In genomic region chr4:80878218-80878617, GRCh38 we compare ENCODE assay signal across 1 cellular context.
TF ChIP-seq lines count a peak whose summit lies in the region.

No MANE protein-coding gene starts in this region.

TF ChIP-seq in IMR-90, 13 proteins besides CTCF, POLR2A, EP300 and RAD21 (continued from another document):
- TF ChIP-seq FOS (IDR thresholded peaks at IDR 0.05; ENCODE audit: low read depth, low read length) (no peak), BHLHE40 (IDR thresholded peaks at IDR 0.05; ENCODE audit: low read depth, low read length) (no peak), NFE2L2 (IDR thresholded peaks at IDR 0.05; ENCODE audit: low read depth, low read length) (no peak), MAFK (IDR thresholded peaks at IDR 0.05; ENCODE audit: low read depth, low read length) (no peak), CEBPB (IDR thresholded peaks at IDR 0.05; ENCODE audit: low read depth, low read length) (peak; percentile 89), USF2 (IDR thresholded peaks at IDR 0.05; ENCODE audit: low read depth, low read length) (no peak)
